In genomic region chr12:57897296-57897974, GRCh38 we compare ENCODE assay signal across 1 cellular context.
TF ChIP-seq lines count a peak whose summit lies in the region.

No MANE protein-coding gene starts in this region.

TF ChIP-seq in HepG2, 621 proteins besides CTCF, POLR2A, EP300 and RAD21:
- TF ChIP-seq ZNF44 (CRISPR knock-in tag; IDR thresholded peaks at IDR 0.05) = no peak
- no peak for TF ChIP-seq SETDB1 (CRISPR knock-in tag; IDR thresholded peaks at IDR 0.05; ENCODE audit: borderline replicate concordance)
- TF ChIP-seq, protein P1, sequence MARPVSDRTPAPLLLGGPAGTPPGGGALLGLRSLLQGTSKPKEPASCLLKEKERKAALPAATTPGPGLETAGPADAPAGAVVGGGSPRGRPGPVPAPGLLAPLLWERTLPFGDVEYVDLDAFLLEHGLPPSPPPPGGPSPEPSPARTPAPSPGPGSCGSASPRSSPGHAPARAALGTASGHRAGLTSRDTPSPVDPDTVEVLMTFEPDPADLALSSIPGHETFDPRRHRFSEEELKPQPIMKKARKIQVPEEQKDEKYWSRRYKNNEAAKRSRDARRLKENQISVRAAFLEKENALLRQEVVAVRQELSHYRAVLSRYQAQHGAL (CRISPR knock-in tag; IDR thresholded peaks at IDR 0.05; ENCODE audit: not compliant biosample characterization) = no peak
- no peak for TF ChIP-seq ZNF34 (CRISPR knock-in tag; IDR thresholded peaks at IDR 0.05; ENCODE audit: borderline replicate concordance)
- TF ChIP-seq ZNF674 (CRISPR knock-in tag; IDR thresholded peaks at IDR 0.05; ENCODE audit: low read depth) = no peak
- TF ChIP-seq MED1 (CRISPR knock-in tag; IDR thresholded peaks at IDR 0.05) = no peak
- TF ChIP-seq RNF2 (conservative IDR thresholded peaks at IDR 0.05; ENCODE audit: low read depth) = no peak
- no peak for TF ChIP-seq NFYC (CRISPR knock-in tag; IDR thresholded peaks at IDR 0.05)
- TF ChIP-seq ERF (CRISPR knock-in tag; IDR thresholded peaks at IDR 0.05) = no peak
- TF ChIP-seq POLR2AphosphoS2 (IDR thresholded peaks at IDR 0.05; ENCODE audit: low read depth, low read length) = no peak
- no peak for TF ChIP-seq ZNF7 (CRISPR knock-in tag; IDR thresholded peaks at IDR 0.05)
- TF ChIP-seq RELA (CRISPR knock-in tag; IDR thresholded peaks at IDR 0.05) = no peak
- no peak for TF ChIP-seq TAF1 (CRISPR knock-in tag; IDR thresholded peaks at IDR 0.05)
- no peak for TF ChIP-seq ZMYM4 (CRISPR knock-in tag; IDR thresholded peaks at IDR 0.05)
- TF ChIP-seq, protein P2, sequence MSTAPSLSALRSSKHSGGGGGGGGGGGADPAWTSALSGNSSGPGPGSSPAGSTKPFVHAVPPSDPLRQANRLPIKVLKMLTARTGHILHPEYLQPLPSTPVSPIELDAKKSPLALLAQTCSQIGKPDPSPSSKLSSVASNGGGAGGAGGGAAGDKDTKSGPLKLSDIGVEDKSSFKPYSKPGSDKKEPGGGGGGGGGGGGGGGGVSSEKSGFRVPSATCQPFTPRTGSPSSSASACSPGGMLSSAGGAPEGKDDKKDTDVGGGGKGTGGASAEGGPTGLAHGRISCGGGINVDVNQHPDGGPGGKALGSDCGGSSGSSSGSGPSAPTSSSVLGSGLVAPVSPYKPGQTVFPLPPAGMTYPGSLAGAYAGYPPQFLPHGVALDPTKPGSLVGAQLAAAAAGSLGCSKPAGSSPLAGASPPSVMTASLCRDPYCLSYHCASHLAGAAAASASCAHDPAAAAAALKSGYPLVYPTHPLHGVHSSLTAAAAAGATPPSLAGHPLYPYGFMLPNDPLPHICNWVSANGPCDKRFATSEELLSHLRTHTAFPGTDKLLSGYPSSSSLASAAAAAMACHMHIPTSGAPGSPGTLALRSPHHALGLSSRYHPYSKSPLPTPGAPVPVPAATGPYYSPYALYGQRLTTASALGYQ (CRISPR knock-in tag; IDR thresholded peaks at IDR 0.05) = no peak
- no peak for TF ChIP-seq ZKSCAN1 (IDR thresholded peaks at IDR 0.05; ENCODE audit: low read length)
- no peak for TF ChIP-seq TAF15 (IDR thresholded peaks at IDR 0.05; ENCODE audit: low read depth, low read length, poor library complexity, severe bottlenecking)
